9 cellular contexts compared by ENCODE assay signal in the genomic region with DNA sequence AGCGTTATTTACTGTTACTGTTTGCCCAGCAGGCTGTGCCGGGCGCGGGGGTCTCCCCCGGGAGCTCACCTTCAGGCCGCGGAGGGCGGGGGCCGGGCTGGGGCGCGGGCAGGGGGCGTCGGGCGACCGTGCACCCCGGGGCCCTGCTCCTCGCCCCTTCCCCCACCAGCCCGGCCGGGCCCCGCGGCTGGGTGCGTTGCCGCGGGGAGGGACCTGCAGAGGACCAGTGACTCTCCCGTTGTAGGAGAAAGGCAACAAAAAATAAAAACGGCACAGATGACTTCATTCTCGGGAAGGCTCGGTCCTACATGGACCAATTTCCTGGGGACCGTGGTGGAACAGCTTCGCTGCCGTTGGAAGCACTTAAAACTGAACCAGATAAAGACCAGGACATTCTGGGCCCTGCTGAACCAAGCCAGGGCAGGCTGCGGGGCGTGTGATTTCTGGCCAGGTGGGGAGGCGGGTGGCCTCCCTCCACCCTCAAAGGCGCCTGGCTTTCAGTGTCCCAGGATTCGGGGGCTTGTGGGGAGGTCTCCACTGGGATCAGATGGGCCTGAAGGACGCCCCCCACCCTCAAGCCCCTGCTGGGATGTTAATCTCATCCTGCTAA. TPM values are rescaled to one million over a fixed set of nuclear protein-coding genes. Genes with fewer than 3 reads are reported as not detected.
DNase-seq lines count a peak whose midpoint lies in the region; ATAC-seq lines count a peak whose summit lies in the region.
"Had no signal": no experiment of that assay in that cellular context is flagged by ENCODE, and none has a peak within 500 bp of the region (broad histone marks: within the 10 kb centered on the region; RNA-seq: fewer than 3 reads in every experiment).

No MANE protein-coding gene starts in this region.

- no peak overlapping the region for H3K27ac Mint-ChIP-seq in T-cell
- H3K27ac Mint-ChIP-seq in CD4-positive, alpha-beta memory T cell: peak overlapping the region in 3 of 7 donors; percentile 36 to 48 (median 47)

- ATAC-seq in T-cell (replicated peaks in 1 of 4) (no peak), left cardiac atrium (peak; percentile 6 to 35), sciatic nerve (peak; percentile 19)

- POLR2A ChIA-PET in T-cell (lab: Charles Lee): no interaction called here
- POLR2A ChIA-PET in CD4-positive, alpha-beta memory T cell (lab: Charles Lee; ENCODE audit: partially characterized antibody): interaction anchor here (0.7 kb wide), 1 partner anchor 894 kb away, joined by 3 read pairs; no protein-coding TSS in a partner anchor

- in situ Hi-C loops in G401 (cut with HindIII; ENCODE audit: low sequenced_read_pairs): no loop called here

- intact Hi-C loops in left cardiac atrium (cut with DNase I) (no loop called here), sciatic nerve (cut with DNase I) (no loop called here)
- intact Hi-C loops in CD4-positive, alpha-beta memory T cell (cut with micrococcal nuclease): no loop called here

- no peaks in the 10 kb centered on the region for H3K36me3 Mint-ChIP-seq in T-cell
- H3K36me3 Mint-ChIP-seq in CD4-positive, alpha-beta memory T cell: no peaks in the 10 kb centered on the region

- peaks cover 0 to 8% (median 4%) of the 10 kb centered on the region in 3 donors for H3K4me1 Mint-ChIP-seq in T-cell
- H3K4me1 Mint-ChIP-seq in CD4-positive, alpha-beta memory T cell: peaks cover 3 to 6% (median 4%) of the 10 kb centered on the region in 4 donors

- H3K9me3 ChIP-seq in CD4-positive, alpha-beta memory T cell (ENCODE audit: control insufficient read depth in 1 of 2, low read length in 2 of 2): no peaks in the 10 kb centered on the region

- H3K4me3 ChIP-seq in CD4-positive, alpha-beta memory T cell (ENCODE audit: low read length in 2 of 2): no peak overlapping the region

- H3K27ac ChIP-seq in CD4-positive, alpha-beta memory T cell (ENCODE audit: low read depth, low read length): no peak overlapping the region

- peaks cover 14% of the 10 kb centered on the region for H3K27me3 ChIP-seq in CD4-positive, alpha-beta memory T cell (ENCODE audit: insufficient read depth, low read length)

- CTCF ChIA-PET in T-cell (lab: Charles Lee): no interaction called here
- CTCF ChIA-PET in CD4-positive, alpha-beta memory T cell (lab: Charles Lee; ENCODE audit: partially characterized antibody): no interaction called here

- DNase-seq in G401 (ENCODE audit: low spot score) (peak; percentile 32), T-cell (no peak), left cardiac atrium (no peak), sciatic nerve (ENCODE audit: low spot score) (no peak), COLO829 (ENCODE audit: low spot score) (no peak), germinal center (ENCODE audit: low spot score) (no peak), cerebellar nuclear complex (lab: John Stamatoyannopoulos, UW) (no peak)
- DNase-seq in CD4-positive, alpha-beta memory T cell: no peak

- H3K4me3 Mint-ChIP-seq in T-cell: peak overlapping the region; percentile 11 to 71 (median 50)
- peak overlapping the region in 4 of 8 donors; percentile 43 to 63 (median 56) for H3K4me3 Mint-ChIP-seq in CD4-positive, alpha-beta memory T cell

- peaks cover 7% of the 10 kb centered on the region for H3K4me1 ChIP-seq in CD4-positive, alpha-beta memory T cell (ENCODE audit: insufficient read depth, low read length)

- peaks cover 12 to 33% of the 10 kb centered on the region in 2 donors for H3K27me3 Mint-ChIP-seq in T-cell
- H3K27me3 Mint-ChIP-seq in CD4-positive, alpha-beta memory T cell: peaks cover 9 to 18% of the 10 kb centered on the region in 2 donors

- no peaks in the 10 kb centered on the region for H3K36me3 ChIP-seq in CD4-positive, alpha-beta memory T cell (ENCODE audit: insufficient read depth, low read length)

- H3K9me3 Mint-ChIP-seq in T-cell: no peaks in the 10 kb centered on the region
- no peaks in the 10 kb centered on the region for H3K9me3 Mint-ChIP-seq in CD4-positive, alpha-beta memory T cell

RNA-seq across cellular contexts. Expression of gene IGLL1, which starts 57.3 kb away (rescaled TPM):
- total RNA-seq in G401 (2014; rRNA removed; shearing (Covaris generic)): not detected in 2 replicates
- total RNA-seq in T-cell (under 1 TPM in 2 of 5 donors, not detected in 3; 0.30 to 0.64 TPM), left cardiac atrium (not detected), sciatic nerve (not detected)
- not detected for total RNA-seq in CD4-positive, alpha-beta memory T cell
- not detected for polyA plus RNA-seq in CD4-positive, alpha-beta memory T cell
- total RNA-seq: SK-MEL-5 had no signal

Comparison
In these comparisons a context has a peak if more than half of its experiments do, and no peak if none do; other contexts are left out.
1. ATAC-seq: peak in left cardiac atrium (2 of 2) and sciatic nerve (single experiment); none in T-cell (0 of 4).